8 cellular contexts compared by ENCODE assay signal in the genomic region with DNA sequence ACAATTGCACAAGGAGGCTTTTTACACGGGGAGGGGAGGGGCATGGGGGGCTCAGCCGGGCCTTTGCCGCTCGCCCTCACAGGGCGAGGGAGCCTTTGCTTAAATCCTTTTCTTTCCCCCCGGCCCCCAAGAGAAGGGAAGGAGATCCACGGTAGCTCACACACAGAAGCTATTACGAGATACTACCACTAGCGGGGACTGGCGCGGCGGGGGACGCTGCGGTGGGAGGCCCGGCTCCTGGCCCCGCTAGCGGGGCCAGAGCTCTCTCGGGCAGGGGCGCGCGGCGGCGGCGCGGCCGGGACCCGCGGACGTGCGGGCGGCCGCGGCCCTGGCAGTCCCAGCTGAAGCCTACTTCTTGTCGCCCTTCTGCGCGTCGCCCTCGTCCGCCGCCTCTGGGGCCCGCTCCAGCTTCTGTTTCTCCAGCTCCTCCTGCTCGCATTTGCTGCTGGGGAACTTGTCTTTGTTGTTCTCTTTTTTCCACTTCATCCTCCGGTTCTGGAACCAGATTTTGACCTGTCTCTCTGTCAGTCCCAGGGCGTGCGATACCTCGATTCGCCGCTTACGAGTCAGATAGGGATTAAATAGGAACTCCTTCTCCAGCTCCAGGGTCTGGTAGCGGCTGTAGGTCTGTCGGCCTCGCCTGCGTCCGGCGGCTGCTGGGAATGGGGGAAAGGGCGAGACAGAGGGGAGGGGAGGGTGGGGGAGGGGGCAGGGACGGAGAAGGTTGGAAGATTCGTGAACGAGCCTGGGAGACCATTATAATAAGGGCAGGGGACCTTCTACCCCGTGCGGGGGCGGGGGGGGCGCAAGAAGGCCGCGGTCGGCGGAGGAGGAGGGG. TPM values are rescaled to one million over a fixed set of nuclear protein-coding genes. Genes with fewer than 3 reads are reported as not detected.
DNase-seq lines count a peak whose midpoint lies in the region; ATAC-seq, FAIRE-seq and TF ChIP-seq lines count a peak whose summit lies in the region.

No MANE protein-coding gene starts in this region.

- FAIRE-seq in RCC 7860 (lab: Jason Lieb, UNC), result no peak

- 1% methylated on average over 38 to 51 of the region's 67 CpGs for WGBS in mesodermal cell (ENCODE audit: insufficient coverage in 2 of 2), 2 experiments
- 1% methylated on average over 67 of the region's 67 CpGs for WGBS in urinary bladder

- H3K4me1 ChIP-seq in SJSA1 (replicated peaks) (peaks cover 22% of the 10 kb centered on the region), mesodermal cell (ENCODE audit: control insufficient read depth, insufficient read depth, low read length, poor library complexity, severe bottlenecking) (peaks cover 18% of the 10 kb centered on the region), urinary bladder (ENCODE audit: insufficient read depth) (no peaks in the 10 kb centered on the region)

- DNase-seq in AG10803 (ENCODE audit: low read depth) (no peak), GM19238 (ENCODE audit: insufficient read length, low spot score) (peak; percentile 69), SJSA1 (ENCODE audit: low read depth in 1 of 2, low spot score in 2 of 2) (peak in 1 of 2 experiments; percentile 44), cardiac fibroblast (ENCODE audit: low read depth in 2 of 2) (no peak), RCC 7860 (ENCODE audit: low spot score) (no peak)

- TF ChIP-seq CTCF in AG10803 (conservative IDR thresholded peaks at IDR 0.05; ENCODE audit: low read length) (peak; percentile 39), cardiac fibroblast (IDR thresholded peaks at IDR 0.05; ENCODE audit: low read depth, low read length) (peak; percentile 38)

- H3K27ac ChIP-seq in SJSA1, result no peak overlapping the region
- H3K27ac ChIP-seq in mesodermal cell (ENCODE audit: low read depth, low read length, severe bottlenecking), result peak overlapping the region; percentile 83
- H3K27ac ChIP-seq in urinary bladder (ENCODE audit: low read depth), result no peak overlapping the region

- H3K4me3 ChIP-seq in AG10803 (ENCODE audit: low read length) (peak overlapping the region; percentile 67), SJSA1 (peak overlapping the region; percentile 42), cardiac fibroblast (replicated peaks in 1 of 2; ENCODE audit: low read depth in 2 of 2, low read length in 2 of 2) (no peak overlapping the region), mesodermal cell (ENCODE audit: extremely low read depth, insufficient read depth, low read length, poor library complexity, severe bottlenecking) (peak overlapping the region; percentile 45), urinary bladder (ENCODE audit: low read depth, low read length) (peak overlapping the region; percentile 45)

- no peaks in the 10 kb centered on the region; the same call in 1 of the 2 replicates for H3K36me3 ChIP-seq in SJSA1
- H3K36me3 ChIP-seq in mesodermal cell (ENCODE audit: control insufficient read depth, insufficient read depth, low read length), result no peaks in the 10 kb centered on the region
- H3K36me3 ChIP-seq in urinary bladder (ENCODE audit: insufficient read depth), result no peaks in the 10 kb centered on the region

- H3K9me3 ChIP-seq in SJSA1 (replicated peaks) (no peaks in the 10 kb centered on the region), mesodermal cell (ENCODE audit: control insufficient read depth, low read length) (no peaks in the 10 kb centered on the region)

- H3K27me3 ChIP-seq in SJSA1 (replicated peaks), result peaks cover 43% of the 10 kb centered on the region

- no peak for ATAC-seq in HG03521 (IDR thresholded peaks at IDR 0.05; ENCODE audit: unreplicated experiment)

RNA-seq across cellular contexts. Expression of a gene that starts 2.0 kb away (rescaled TPM):
- not detected in 2 replicates for total RNA-seq in SJSA1 (2014; rRNA removed; shearing (Covaris generic))
- 30.0 TPM for polyA plus RNA-seq in mesodermal cell (2013, experiment 1 of 2)
- 41.5 TPM for polyA plus RNA-seq in mesodermal cell (2013, experiment 2 of 2)
- total RNA-seq in urinary bladder, result 0.85 TPM
- 1.2 TPM for polyA plus RNA-seq in urinary bladder

RNA-seq across cellular contexts. Expression of a gene that starts 2.3 kb away (rescaled TPM):
- total RNA-seq in SJSA1 (2014; rRNA removed; shearing (Covaris generic)), result 23.0 and 28.4 TPM in 2 replicates
- polyA plus RNA-seq in mesodermal cell (2013, experiment 1 of 2), result 10.4 TPM
- polyA plus RNA-seq in mesodermal cell (2013, experiment 2 of 2), result 19.8 TPM
- 2.5 TPM for total RNA-seq in urinary bladder
- 6.7 TPM for polyA plus RNA-seq in urinary bladder

RNA-seq across cellular contexts. Expression of a gene that starts 8.3 kb away (rescaled TPM):
- 4.8 and 7.1 TPM in 2 replicates for total RNA-seq in SJSA1 (2014; rRNA removed; shearing (Covaris generic))
- polyA plus RNA-seq in mesodermal cell (2013, experiment 1 of 2), result 38.9 TPM
- polyA plus RNA-seq in mesodermal cell (2013, experiment 2 of 2), result 49.8 TPM
- total RNA-seq in urinary bladder, result 3.1 TPM
- polyA plus RNA-seq in urinary bladder, result 4.0 TPM

RNA-seq across cellular contexts. Expression of a gene that starts 13.1 kb away (rescaled TPM):
- 0.11 TPM in 1 of 2 replicates, not detected in the other for total RNA-seq in SJSA1 (2014; rRNA removed; shearing (Covaris generic))
- polyA plus RNA-seq in mesodermal cell (2013, experiment 1 of 2), result 35.5 TPM
- polyA plus RNA-seq in mesodermal cell (2013, experiment 2 of 2), result 31.8 TPM
- 0.85 TPM for total RNA-seq in urinary bladder
- polyA plus RNA-seq in urinary bladder, result 0.35 TPM

RNA-seq across cellular contexts. Expression of a gene that starts 19.5 kb away (rescaled TPM):
- total RNA-seq in SJSA1 (2014; rRNA removed; shearing (Covaris generic)), result 0.05 and 1.2 TPM in 2 replicates
- polyA plus RNA-seq in mesodermal cell (2013, experiment 1 of 2), result 13.7 TPM
- 15.0 TPM for polyA plus RNA-seq in mesodermal cell (2013, experiment 2 of 2)
- total RNA-seq in urinary bladder, result 0.16 TPM
- 1.2 TPM for polyA plus RNA-seq in urinary bladder

Comparison
In these comparisons a context has a peak if more than half of its experiments do, and no peak if none do; other contexts are left out.
1. H3K4me3 ChIP-seq: peak in AG10803 (single experiment), SJSA1 (single experiment), mesodermal cell (single experiment) and urinary bladder (single experiment); none in cardiac fibroblast (0 of 2).